Comparison of ENCODE assay signal across 19 cellular contexts in genomic region chr17:79629548-79630049, GRCh38. TPM values are rescaled to one million over a fixed set of nuclear protein-coding genes. Genes with fewer than 3 reads are reported as not detected.
DNase-seq lines count a peak whose midpoint lies in the region; ATAC-seq, FAIRE-seq and TF ChIP-seq lines count a peak whose summit lies in the region.
"Had no signal": no experiment of that assay in that cellular context is flagged by ENCODE, and none has a peak within 500 bp of the region (broad histone marks: within the 10 kb centered on the region; RNA-seq: fewer than 3 reads in every experiment).

No MANE protein-coding gene starts in this region.

- TF ChIP-seq EP300 in A549 (IDR thresholded peaks at IDR 0.05): peak; percentile 88 to 90

- H3K4me2 ChIP-seq in A549: peak overlapping the region; percentile 61
- H3K4me2 ChIP-seq: PC-9 had no signal

- no peaks in the 10 kb centered on the region for H3K9me3 ChIP-seq in A549
- no peaks in the 10 kb centered on the region for H3K9me3 ChIP-seq in mucosa of descending colon
- H3K9me3 ChIP-seq: SJSA1 had no signal

- 13% methylated on average over 6 of the region's 6 CpGs for WGBS in A549 (ENCODE audit: missing lambda C conversion rate)

- TF ChIP-seq CTCF in A549 (IDR thresholded peaks at IDR 0.05) (no peak), LNCaP clone FGC (IDR thresholded peaks at IDR 0.05; ENCODE audit: control insufficient read depth, extremely low read depth, insufficient read depth) (no peak), mucosa of descending colon (IDR thresholded peaks at IDR 0.05) (no peak)

- H3K4me3 ChIP-seq in A549 (no peak overlapping the region), LNCaP clone FGC (ENCODE audit: low read depth, low read length) (no peak overlapping the region), mucosa of descending colon (no peak overlapping the region)
- H3K4me3 ChIP-seq: PC-9, SJSA1 had no signal

- ATAC-seq in A549 (peak in 1 of 2 experiments; percentile 57; a peak in 3 of 6 replicates), mucosa of descending colon (no peak), HG02885 (IDR thresholded peaks at IDR 0.05; ENCODE audit: poor library complexity, unreplicated experiment) (no peak)

- peak overlapping the region; percentile 71 to 79 for H3K27ac ChIP-seq in A549
- H3K27ac ChIP-seq: C4-2B, PC-9, SJSA1 had no signal

- CTCF ChIA-PET in A549 (lab: Yijun Ruan, JAX): interaction anchor here (1.1 to 1.8 kb wide), 2 partner anchors 16 to 18 kb away, joined by 4 to 5 read pairs; no protein-coding TSS in a partner anchor

- H3K4me1 ChIP-seq in A549 (peaks cover 39% of the 10 kb centered on the region), mucosa of descending colon (ENCODE audit: low read depth) (no peaks in the 10 kb centered on the region)
- H3K4me1 ChIP-seq: SJSA1 had no signal

- DNase-seq in A549 (ENCODE audit: low read depth in 1 of 2, low spot score in 1 of 2): peak; percentile 46 to 73
- peak; percentile 10 for DNase-seq in LNCaP clone FGC (ENCODE audit: low read depth)
- DNase-seq in ecto neural progenitor cell (ENCODE audit: low spot score): peak; percentile 19
- DNase-seq in posterior vena cava (ENCODE audit: low spot score): peak; percentile 16
- DNase-seq in amygdala (lab: John Stamatoyannopoulos, UW): no peak
- no peak for DNase-seq in mucosa of descending colon
- DNase-seq: AML-193, GDM1, KG1, NCI-H1436, NCI-H2029, NCI-H526 had no signal

- intact Hi-C loops in posterior vena cava (cut with DNase I): no loop called here
- intact Hi-C loops in mucosa of descending colon (cut with DNase I, micrococcal nuclease): no loop called here

- POLR2A ChIA-PET in A549 (lab: Yijun Ruan, JAX): no interaction called here

- no peak for FAIRE-seq in A549 (lab: Jason Lieb, UNC)

- no peaks in the 10 kb centered on the region for H3K36me3 ChIP-seq in mucosa of descending colon (ENCODE audit: low read depth)
- H3K36me3 ChIP-seq: SJSA1 had no signal

- no peak for TF ChIP-seq POLR2A in A549 (IDR thresholded peaks at IDR 0.05; ENCODE audit: low read length)

- peak in 1 of 2 experiments; percentile 27; a peak in 1 of 5 replicates for TF ChIP-seq RAD21 in A549 (conservative IDR thresholded peaks at IDR 0.05 in 1 of 2, IDR thresholded peaks at IDR 0.05 in 1 of 2)

TF ChIP-seq in A549, 52 proteins besides CTCF, POLR2A, EP300 and RAD21:
- TF ChIP-seq EHF (CRISPR knock-in tag; IDR thresholded peaks at IDR 0.05): no peak
- peak; percentile 44; the same call in 1 of the 2 replicates for TF ChIP-seq FOSL2 (IDR thresholded peaks at IDR 0.05)
- TF ChIP-seq FOSL2 (CRISPR knock-in tag; IDR thresholded peaks at IDR 0.05): peak; percentile 76
- TF ChIP-seq HOXA7 (CRISPR knock-in tag; IDR thresholded peaks at IDR 0.05): peak; percentile 23; the same call in 1 of the 2 replicates
- TF ChIP-seq, protein P1, sequence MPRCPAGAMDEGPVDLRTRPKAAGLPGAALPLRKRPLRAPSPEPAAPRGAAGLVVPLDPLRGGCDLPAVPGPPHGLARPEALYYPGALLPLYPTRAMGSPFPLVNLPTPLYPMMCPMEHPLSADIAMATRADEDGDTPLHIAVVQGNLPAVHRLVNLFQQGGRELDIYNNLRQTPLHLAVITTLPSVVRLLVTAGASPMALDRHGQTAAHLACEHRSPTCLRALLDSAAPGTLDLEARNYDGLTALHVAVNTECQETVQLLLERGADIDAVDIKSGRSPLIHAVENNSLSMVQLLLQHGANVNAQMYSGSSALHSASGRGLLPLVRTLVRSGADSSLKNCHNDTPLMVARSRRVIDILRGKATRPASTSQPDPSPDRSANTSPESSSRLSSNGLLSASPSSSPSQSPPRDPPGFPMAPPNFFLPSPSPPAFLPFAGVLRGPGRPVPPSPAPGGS (IDR thresholded peaks at IDR 0.05): peak; percentile 55; the same call in 1 of the 3 replicates
- TF ChIP-seq CBX2 (IDR thresholded peaks at IDR 0.05; ENCODE audit: borderline replicate concordance, low read depth): no peak
- no peak; a peak in 1 of 4 replicates for TF ChIP-seq CEBPB (IDR thresholded peaks at IDR 0.05)
- peak; percentile 94 for TF ChIP-seq GATA3 (IDR thresholded peaks at IDR 0.05; ENCODE audit: borderline replicate concordance)
- TF ChIP-seq RFX5 (IDR thresholded peaks at IDR 0.05): no peak
- TF ChIP-seq MAX (IDR thresholded peaks at IDR 0.05): peak; percentile 31; the same call in 1 of the 2 replicates
- TF ChIP-seq MAZ (IDR thresholded peaks at IDR 0.05; ENCODE audit: borderline replicate concordance, low read depth, low read length): no peak
- TF ChIP-seq JUN (IDR thresholded peaks at IDR 0.05): peak; percentile 84 to 89
- no peak for TF ChIP-seq HES2 (IDR thresholded peaks at IDR 0.05)
- TF ChIP-seq KDM1A (IDR thresholded peaks at IDR 0.05; ENCODE audit: low read depth): no peak
- peak; percentile 93 for TF ChIP-seq JUNB (IDR thresholded peaks at IDR 0.05)
- TF ChIP-seq TFCP2L1 (CRISPR knock-in tag; IDR thresholded peaks at IDR 0.05): no peak
- no peak for TF ChIP-seq RNF2 (IDR thresholded peaks at IDR 0.05; ENCODE audit: borderline replicate concordance, low read depth)

RNA-seq across cellular contexts. Expression of gene RBFOX3, which starts 18.7 kb away (rescaled TPM):
- polyA plus RNA-seq in A549 (2011; rRNA removed) (3.3 and 6.7 TPM in 2 replicates), A549 (2017; fragmentation: RNase III; extraction: RNeasy Plus Mini Kit Qiagen cat#74134 plus additional on column Dnase treatment) (2.6 to 3.4 TPM (median 3.1 TPM) in 3 replicates)
- polyA plus RNA-seq in A549 (2012; cell fraction: cytosol; rRNA removed): 1.3 and 1.6 TPM in 2 replicates
- polyA plus RNA-seq in A549 (2012; cell fraction: nucleus; rRNA removed): 3.6 and 4.5 TPM in 2 replicates
- polyA minus RNA-seq in A549 (2011; rRNA and poly(A)+ RNA removed): 6.7 and 9.9 TPM in 2 replicates
- total RNA-seq in posterior vena cava (10 to 100 TPM in 1 of 2 donors, 1 to 10 TPM in 1; 7.1 to 21.6 TPM), mucosa of descending colon (100 to 1,000 TPM in 1 of 3 donors, 1 to 10 TPM in 1, under 1 TPM in 1; 0.90 to 155 (median 2.4) TPM)
- total RNA-seq: Daoy, HT-29, MCF 10A, PC-9, SJSA1 had no signal

Comparison
In these comparisons a context has a peak if more than half of its experiments do, and no peak if none do; other contexts are left out.
1. DNase-seq: peak in A549 (2 of 2), LNCaP clone FGC (single experiment), ecto neural progenitor cell (single experiment) and posterior vena cava (single experiment); none in amygdala (0 of 56) and mucosa of descending colon (0 of 3).